Comparison of ENCODE assay signal across 1 cellular context in the genomic region with DNA sequence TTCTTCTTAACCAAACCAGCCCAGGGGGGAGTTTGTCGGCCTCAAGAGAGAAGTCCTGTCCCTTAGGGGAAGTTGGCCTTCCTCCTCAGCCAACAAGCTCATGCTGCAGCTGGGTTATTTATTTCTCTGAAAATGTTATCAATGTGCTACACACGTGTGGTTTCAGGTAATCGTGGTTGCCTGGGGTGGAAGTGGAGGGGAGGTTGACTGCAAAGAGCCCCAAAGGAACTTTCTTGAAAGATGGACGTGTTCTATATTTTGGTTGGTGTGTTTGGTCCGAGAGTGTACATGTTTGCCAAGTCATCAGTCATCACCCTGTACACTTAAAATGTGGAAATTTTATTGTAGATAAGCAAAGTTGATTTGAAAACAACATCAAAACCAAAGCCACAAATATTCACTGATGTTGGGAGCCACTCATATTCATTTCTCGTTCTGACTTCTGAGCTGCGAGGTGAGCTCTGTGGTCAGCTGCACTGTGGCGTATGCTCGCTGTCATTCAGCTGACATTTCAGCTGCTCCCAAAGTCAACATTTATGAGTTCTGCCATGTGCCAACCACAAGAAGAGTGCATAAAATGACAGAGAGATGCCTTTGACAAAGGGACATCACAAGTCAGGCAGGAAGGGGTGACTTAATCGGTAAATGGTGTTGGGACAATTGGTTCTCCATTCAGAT.
TF ChIP-seq lines count a peak whose summit lies in the region.

No MANE protein-coding gene starts in this region.

TF ChIP-seq in IMR-90, 13 proteins besides CTCF, POLR2A, EP300 and RAD21:
- TF ChIP-seq, protein P1, sequence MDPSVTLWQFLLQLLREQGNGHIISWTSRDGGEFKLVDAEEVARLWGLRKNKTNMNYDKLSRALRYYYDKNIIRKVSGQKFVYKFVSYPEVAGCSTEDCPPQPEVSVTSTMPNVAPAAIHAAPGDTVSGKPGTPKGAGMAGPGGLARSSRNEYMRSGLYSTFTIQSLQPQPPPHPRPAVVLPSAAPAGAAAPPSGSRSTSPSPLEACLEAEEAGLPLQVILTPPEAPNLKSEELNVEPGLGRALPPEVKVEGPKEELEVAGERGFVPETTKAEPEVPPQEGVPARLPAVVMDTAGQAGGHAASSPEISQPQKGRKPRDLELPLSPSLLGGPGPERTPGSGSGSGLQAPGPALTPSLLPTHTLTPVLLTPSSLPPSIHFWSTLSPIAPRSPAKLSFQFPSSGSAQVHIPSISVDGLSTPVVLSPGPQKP (IDR thresholded peaks at IDR 0.05; ENCODE audit: borderline replicate concordance, low read depth, low read length), result no peak
- no peak for TF ChIP-seq SMC3 (IDR thresholded peaks at IDR 0.05; ENCODE audit: low read depth, low read length)
- TF ChIP-seq NFE2L2 (IDR thresholded peaks at IDR 0.05; ENCODE audit: low read depth, low read length), result no peak
- no peak for TF ChIP-seq MXI1 (IDR thresholded peaks at IDR 0.05; ENCODE audit: borderline replicate concordance, low read depth, low read length)
- no peak for TF ChIP-seq RCOR1 (IDR thresholded peaks at IDR 0.05; ENCODE audit: insufficient replicate concordance, low read length)
- no peak for TF ChIP-seq FOS (IDR thresholded peaks at IDR 0.05; ENCODE audit: low read depth, low read length)
- no peak for TF ChIP-seq CEBPB (IDR thresholded peaks at IDR 0.05; ENCODE audit: low read depth, low read length)
- no peak for TF ChIP-seq MAZ (IDR thresholded peaks at IDR 0.05; ENCODE audit: borderline replicate concordance, low read depth, low read length)
- TF ChIP-seq BHLHE40 (IDR thresholded peaks at IDR 0.05; ENCODE audit: low read depth, low read length), result no peak
- TF ChIP-seq CHD1 (IDR thresholded peaks at IDR 0.05; ENCODE audit: low read depth, low read length), result no peak
- TF ChIP-seq, protein P2, sequence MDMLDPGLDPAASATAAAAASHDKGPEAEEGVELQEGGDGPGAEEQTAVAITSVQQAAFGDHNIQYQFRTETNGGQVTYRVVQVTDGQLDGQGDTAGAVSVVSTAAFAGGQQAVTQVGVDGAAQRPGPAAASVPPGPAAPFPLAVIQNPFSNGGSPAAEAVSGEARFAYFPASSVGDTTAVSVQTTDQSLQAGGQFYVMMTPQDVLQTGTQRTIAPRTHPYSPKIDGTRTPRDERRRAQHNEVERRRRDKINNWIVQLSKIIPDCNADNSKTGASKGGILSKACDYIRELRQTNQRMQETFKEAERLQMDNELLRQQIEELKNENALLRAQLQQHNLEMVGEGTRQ (IDR thresholded peaks at IDR 0.05; ENCODE audit: low read depth, low read length), result no peak
- no peak for TF ChIP-seq RFX5 (IDR thresholded peaks at IDR 0.05; ENCODE audit: low read depth, low read length)
- no peak for TF ChIP-seq MAFK (IDR thresholded peaks at IDR 0.05; ENCODE audit: low read depth, low read length)
